Comparison of ENCODE assay signal across 38 cellular contexts in genomic region chr4:78737951-78738350, GRCh38.
"Had no signal": no experiment of that assay in that cellular context is flagged by ENCODE, and none has a peak within 500 bp of the region (broad histone marks: within the 10 kb centered on the region; RNA-seq: fewer than 3 reads in every experiment).

No MANE protein-coding gene starts in this region.

- DNase-seq: activated CD4-positive, alpha-beta memory T cell treated with anti-CD3 and anti-CD28 coated beads, Interleukin-2, amount 10 ng/mL, durations not matched to agents 7 days and 5 days; activated CD4-positive, alpha-beta T cell treated with anti-CD3 and anti-CD28 coated beads for 1 hour; activated CD4-positive, alpha-beta T cell treated with anti-CD3 and anti-CD28 coated beads for 48 hours; activated CD4-positive, CD25-positive, alpha-beta regulatory T cell; activated CD8-positive, alpha-beta memory T cell treated with anti-CD3 and anti-CD28 coated beads for 24 hours; activated CD8-positive, alpha-beta memory T cell treated with anti-CD3 and anti-CD28 coated beads, Interleukin-2, amount 10 ng/mL, durations not matched to agents 7 days and 5 days; activated CD8-positive, alpha-beta memory T cell treated with anti-CD3 and anti-CD28 coated beads, Interleukin-2, amount 50 U/mL, for 48 hours; activated effector memory CD4-positive, alpha-beta T cell treated with Interleukin-2 at 50 U/mL for 16 hours; activated naive CD4-positive, alpha-beta T cell treated with anti-CD3 and anti-CD28 coated beads, Interleukin-2, amount 10 ng/mL, durations not matched to agents 7 days and 5 days; activated naive CD8-positive, alpha-beta T cell treated with anti-CD3 and anti-CD28 coated beads, Interleukin-2, amount 50 U/mL, for 24 hours; activated T-cell treated with anti-CD3 and anti-CD28 coated beads, Interleukin-2, amount 50 U/mL, for 48 hours; cerebellar nuclear complex; Karpas-422; MG63; MV-4-11; NCI-H1092 treated with DMSO at 0.1 percent for 48 hours; NCI-H1417; NCI-H146; NCI-H187; NCI-H2029 treated with DMSO at 0.1 percent for 48 hours; NCI-H2107; NCI-H2171; NCI-H510A; NCI-H526; NCI-H748 treated with DMSO at 0.1 percent for 48 hours; NK-92 treated with Interleukin-12 subunit alpha and Interleukin-12 subunit beta, amount 100 ng/mL, for 24 hours; PC-3; Peyer's patch; RPMI8226; SIG-M5; SW 1271; T-helper 1 cell; T-helper 2 cell; T-helper 9 cell had no signal

- H3K27me3 Mint-ChIP-seq: activated CD8-positive, alpha-beta memory T cell treated with anti-CD3 and anti-CD28 coated beads, Interleukin-2, amount 10 ng/mL, durations not matched to agents 7 days and 5 days; activated naive CD4-positive, alpha-beta T cell treated with anti-CD3 and anti-CD28 coated beads, Interleukin-2, amount 10 ng/mL, durations not matched to agents 7 days and 5 days; activated naive CD8-positive, alpha-beta T cell; activated naive CD8-positive, alpha-beta T cell treated with anti-CD3 and anti-CD28 coated beads, Interleukin-2, amount 50 U/mL, for 24 hours; brain had no signal

- H3K4me3 Mint-ChIP-seq: activated CD4-positive, alpha-beta memory T cell treated with anti-CD3 and anti-CD28 coated beads, Interleukin-2, amount 10 ng/mL, durations not matched to agents 7 days and 5 days; activated CD8-positive, alpha-beta memory T cell treated with anti-CD3 and anti-CD28 coated beads, Interleukin-2, amount 10 ng/mL, durations not matched to agents 7 days and 5 days; activated naive CD4-positive, alpha-beta T cell treated with anti-CD3 and anti-CD28 coated beads, Interleukin-2, amount 10 ng/mL, durations not matched to agents 7 days and 5 days; activated naive CD8-positive, alpha-beta T cell; activated naive CD8-positive, alpha-beta T cell treated with anti-CD3 and anti-CD28 coated beads, Interleukin-2, amount 50 U/mL, for 24 hours; brain had no signal

- H3K36me3 Mint-ChIP-seq: activated CD8-positive, alpha-beta memory T cell treated with anti-CD3 and anti-CD28 coated beads, Interleukin-2, amount 10 ng/mL, durations not matched to agents 7 days and 5 days; activated naive CD4-positive, alpha-beta T cell treated with anti-CD3 and anti-CD28 coated beads, Interleukin-2, amount 10 ng/mL, durations not matched to agents 7 days and 5 days; activated naive CD8-positive, alpha-beta T cell; brain had no signal

- H3K36me3 ChIP-seq: MG63, Peyer's patch had no signal

- H3K9me3 ChIP-seq: MG63, Peyer's patch had no signal

- H3K27ac ChIP-seq: Peyer's patch, VCaP had no signal

- H3K9me3 Mint-ChIP-seq: activated CD4-positive, alpha-beta memory T cell treated with anti-CD3 and anti-CD28 coated beads, Interleukin-2, amount 10 ng/mL, durations not matched to agents 7 days and 5 days; activated naive CD4-positive, alpha-beta T cell treated with anti-CD3 and anti-CD28 coated beads, Interleukin-2, amount 10 ng/mL, durations not matched to agents 7 days and 5 days; activated naive CD8-positive, alpha-beta T cell treated with anti-CD3 and anti-CD28 coated beads, Interleukin-2, amount 50 U/mL, for 24 hours; brain had no signal

- ATAC-seq: activated CD8-positive, alpha-beta memory T cell treated with anti-CD3 and anti-CD28 coated beads, Interleukin-2, amount 10 ng/mL, durations not matched to agents 7 days and 5 days; activated naive CD8-positive, alpha-beta T cell treated with anti-CD3 and anti-CD28 coated beads, Interleukin-2, amount 50 U/mL, for 24 hours; PC-3 had no signal

- H3K4me1 ChIP-seq: Peyer's patch had no signal

- H3K27ac Mint-ChIP-seq: activated CD4-positive, alpha-beta memory T cell treated with anti-CD3 and anti-CD28 coated beads, Interleukin-2, amount 10 ng/mL, durations not matched to agents 7 days and 5 days; activated CD8-positive, alpha-beta memory T cell treated with anti-CD3 and anti-CD28 coated beads, Interleukin-2, amount 10 ng/mL, durations not matched to agents 7 days and 5 days; activated naive CD4-positive, alpha-beta T cell treated with anti-CD3 and anti-CD28 coated beads, Interleukin-2, amount 10 ng/mL, durations not matched to agents 7 days and 5 days; activated naive CD8-positive, alpha-beta T cell; activated naive CD8-positive, alpha-beta T cell treated with anti-CD3 and anti-CD28 coated beads, Interleukin-2, amount 50 U/mL, for 24 hours; brain had no signal

- FAIRE-seq: bronchial epithelial cell had no signal

- H3K4me1 Mint-ChIP-seq: activated CD4-positive, alpha-beta memory T cell treated with anti-CD3 and anti-CD28 coated beads, Interleukin-2, amount 10 ng/mL, durations not matched to agents 7 days and 5 days; activated naive CD4-positive, alpha-beta T cell treated with anti-CD3 and anti-CD28 coated beads, Interleukin-2, amount 10 ng/mL, durations not matched to agents 7 days and 5 days; brain had no signal

- H3K27me3 ChIP-seq: MG63, Peyer's patch had no signal

- H3K4me3 ChIP-seq: MG63, Peyer's patch had no signal
